1 cellular context compared by ENCODE assay signal in the genomic region with DNA sequence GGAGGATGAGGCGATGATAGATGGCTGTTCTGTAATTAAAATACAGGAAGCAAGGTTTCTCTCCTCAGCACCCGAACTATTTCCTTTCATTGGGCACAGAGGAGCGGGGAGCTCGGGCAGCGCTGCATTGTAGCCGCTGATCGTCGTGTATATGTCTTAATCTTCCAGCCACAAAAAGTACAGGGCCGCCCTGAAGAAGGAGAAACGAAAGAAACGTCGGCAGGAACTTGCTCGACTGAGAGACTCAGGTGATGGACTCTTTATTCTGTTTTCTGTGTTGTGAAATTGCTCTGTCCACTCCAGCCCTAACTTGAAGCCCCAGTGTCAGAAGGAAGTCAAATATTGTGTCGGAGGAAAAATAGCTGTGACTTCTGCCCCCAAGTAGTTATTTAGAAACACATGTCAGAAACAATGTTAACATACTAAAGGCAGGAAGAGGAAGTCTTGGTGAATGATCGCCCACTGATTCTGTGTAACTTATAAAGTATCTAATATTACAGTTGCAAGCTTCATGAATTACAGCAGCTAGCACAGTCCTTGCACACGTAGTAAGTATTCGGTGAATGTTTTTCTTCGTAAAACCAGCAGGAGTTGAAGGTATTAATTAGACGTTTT.
TF ChIP-seq lines count a peak whose summit lies in the region.

No MANE protein-coding gene starts in this region.

TF ChIP-seq in HEK293, 187 proteins besides CTCF, POLR2A, EP300 and RAD21 (continued from another document):
- TF ChIP-seq, protein P1, sequence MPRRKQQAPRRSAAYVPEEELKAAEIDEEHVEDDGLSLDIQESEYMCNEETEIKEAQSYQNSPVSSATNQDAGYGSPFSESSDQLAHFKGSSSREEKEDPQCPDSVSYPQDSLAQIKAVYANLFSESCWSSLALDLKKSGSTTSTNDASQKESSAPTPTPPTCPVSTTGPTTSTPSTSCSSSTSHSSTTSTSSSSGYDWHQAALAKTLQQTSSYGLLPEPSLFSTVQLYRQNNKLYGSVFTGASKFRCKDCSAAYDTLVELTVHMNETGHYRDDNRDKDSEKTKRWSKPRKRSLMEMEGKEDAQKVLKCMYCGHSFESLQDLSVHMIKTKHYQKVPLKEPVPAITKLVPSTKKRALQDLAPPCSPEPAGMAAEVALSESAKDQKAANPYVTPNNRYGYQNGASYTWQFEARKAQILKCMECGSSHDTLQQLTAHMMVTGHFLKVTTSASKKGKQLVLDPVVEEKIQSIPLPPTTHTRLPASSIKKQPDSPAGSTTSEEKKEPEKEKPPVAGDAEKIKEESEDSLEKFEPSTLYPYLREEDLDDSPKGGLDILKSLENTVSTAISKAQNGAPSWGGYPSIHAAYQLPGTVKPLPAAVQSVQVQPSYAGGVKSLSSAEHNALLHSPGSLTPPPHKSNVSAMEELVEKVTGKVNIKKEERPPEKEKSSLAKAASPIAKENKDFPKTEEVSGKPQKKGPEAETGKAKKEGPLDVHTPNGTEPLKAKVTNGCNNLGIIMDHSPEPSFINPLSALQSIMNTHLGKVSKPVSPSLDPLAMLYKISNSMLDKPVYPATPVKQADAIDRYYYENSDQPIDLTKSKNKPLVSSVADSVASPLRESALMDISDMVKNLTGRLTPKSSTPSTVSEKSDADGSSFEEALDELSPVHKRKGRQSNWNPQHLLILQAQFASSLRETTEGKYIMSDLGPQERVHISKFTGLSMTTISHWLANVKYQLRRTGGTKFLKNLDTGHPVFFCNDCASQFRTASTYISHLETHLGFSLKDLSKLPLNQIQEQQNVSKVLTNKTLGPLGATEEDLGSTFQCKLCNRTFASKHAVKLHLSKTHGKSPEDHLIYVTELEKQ (tag by site-specific recombination; IDR thresholded peaks at IDR 0.05; ENCODE audit: borderline replicate concordance): no peak
- TF ChIP-seq SCRT1 (tag by site-specific recombination; IDR thresholded peaks at IDR 0.05; ENCODE audit: borderline replicate concordance) (no peak), ZBTB8A (tag by site-specific recombination; IDR thresholded peaks at IDR 0.05) (peak; percentile 3; the same call in 1 of the 2 replicates), ZNF677 (tag by site-specific recombination; IDR thresholded peaks at IDR 0.05) (no peak), ZNF501 (tag by site-specific recombination; IDR thresholded peaks at IDR 0.05) (0 out of 2 replicates have a peak, but pooled peaks have one; percentile 0), RBAK (tag by site-specific recombination; IDR thresholded peaks at IDR 0.05) (no peak), ZSCAN30 (tag by site-specific recombination; IDR thresholded peaks at IDR 0.05) (no peak), GFI1B (tag by site-specific recombination; IDR thresholded peaks at IDR 0.05) (no peak), SP2 (tag by site-specific recombination; IDR thresholded peaks at IDR 0.05) (no peak), ZFP69B (tag by site-specific recombination; IDR thresholded peaks at IDR 0.05) (no peak), ZNF561 (tag by site-specific recombination; IDR thresholded peaks at IDR 0.05; ENCODE audit: borderline replicate concordance) (no peak), ZNF23 (tag by site-specific recombination; IDR thresholded peaks at IDR 0.05; ENCODE audit: borderline replicate concordance) (no peak), ZNF335 (tag by site-specific recombination; conservative IDR thresholded peaks at IDR 0.05) (no peak), ZNF544 (tag by site-specific recombination; IDR thresholded peaks at IDR 0.05) (no peak), HOXA7 (CRISPR knock-in tag; IDR thresholded peaks at IDR 0.05; ENCODE audit: borderline replicate concordance) (no peak), KLF9 (tag by site-specific recombination; IDR thresholded peaks at IDR 0.05; ENCODE audit: low read depth) (no peak), ZNF394 (tag by site-specific recombination; IDR thresholded peaks at IDR 0.05; ENCODE audit: borderline replicate concordance) (0 out of 2 replicates have a peak, but pooled peaks have one; percentile 3), ZIC2 (tag by site-specific recombination; IDR thresholded peaks at IDR 0.05) (no peak), ZBTB48 (tag by site-specific recombination; IDR thresholded peaks at IDR 0.05) (no peak), ZNF114 (tag by site-specific recombination; IDR thresholded peaks at IDR 0.05) (no peak), ZBTB21 (tag by site-specific recombination; IDR thresholded peaks at IDR 0.05) (no peak), ZNF404 (tag by site-specific recombination; IDR thresholded peaks at IDR 0.05) (no peak), ZXDB (tag by site-specific recombination; IDR thresholded peaks at IDR 0.05) (0 out of 2 replicates have a peak, but pooled peaks have one; percentile 13)
- TF ChIP-seq, protein P2, sequence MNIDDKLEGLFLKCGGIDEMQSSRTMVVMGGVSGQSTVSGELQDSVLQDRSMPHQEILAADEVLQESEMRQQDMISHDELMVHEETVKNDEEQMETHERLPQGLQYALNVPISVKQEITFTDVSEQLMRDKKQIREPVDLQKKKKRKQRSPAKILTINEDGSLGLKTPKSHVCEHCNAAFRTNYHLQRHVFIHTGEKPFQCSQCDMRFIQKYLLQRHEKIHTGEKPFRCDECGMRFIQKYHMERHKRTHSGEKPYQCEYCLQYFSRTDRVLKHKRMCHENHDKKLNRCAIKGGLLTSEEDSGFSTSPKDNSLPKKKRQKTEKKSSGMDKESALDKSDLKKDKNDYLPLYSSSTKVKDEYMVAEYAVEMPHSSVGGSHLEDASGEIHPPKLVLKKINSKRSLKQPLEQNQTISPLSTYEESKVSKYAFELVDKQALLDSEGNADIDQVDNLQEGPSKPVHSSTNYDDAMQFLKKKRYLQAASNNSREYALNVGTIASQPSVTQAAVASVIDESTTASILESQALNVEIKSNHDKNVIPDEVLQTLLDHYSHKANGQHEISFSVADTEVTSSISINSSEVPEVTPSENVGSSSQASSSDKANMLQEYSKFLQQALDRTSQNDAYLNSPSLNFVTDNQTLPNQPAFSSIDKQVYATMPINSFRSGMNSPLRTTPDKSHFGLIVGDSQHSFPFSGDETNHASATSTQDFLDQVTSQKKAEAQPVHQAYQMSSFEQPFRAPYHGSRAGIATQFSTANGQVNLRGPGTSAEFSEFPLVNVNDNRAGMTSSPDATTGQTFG (tag by site-specific recombination; IDR thresholded peaks at IDR 0.05; ENCODE audit: borderline replicate concordance): no peak
- TF ChIP-seq, protein P3, sequence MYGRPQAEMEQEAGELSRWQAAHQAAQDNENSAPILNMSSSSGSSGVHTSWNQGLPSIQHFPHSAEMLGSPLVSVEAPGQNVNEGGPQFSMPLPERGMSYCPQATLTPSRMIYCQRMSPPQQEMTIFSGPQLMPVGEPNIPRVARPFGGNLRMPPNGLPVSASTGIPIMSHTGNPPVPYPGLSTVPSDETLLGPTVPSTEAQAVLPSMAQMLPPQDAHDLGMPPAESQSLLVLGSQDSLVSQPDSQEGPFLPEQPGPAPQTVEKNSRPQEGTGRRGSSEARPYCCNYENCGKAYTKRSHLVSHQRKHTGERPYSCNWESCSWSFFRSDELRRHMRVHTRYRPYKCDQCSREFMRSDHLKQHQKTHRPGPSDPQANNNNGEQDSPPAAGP (tag by site-specific recombination; IDR thresholded peaks at IDR 0.05): no peak
- TF ChIP-seq, protein P4, sequence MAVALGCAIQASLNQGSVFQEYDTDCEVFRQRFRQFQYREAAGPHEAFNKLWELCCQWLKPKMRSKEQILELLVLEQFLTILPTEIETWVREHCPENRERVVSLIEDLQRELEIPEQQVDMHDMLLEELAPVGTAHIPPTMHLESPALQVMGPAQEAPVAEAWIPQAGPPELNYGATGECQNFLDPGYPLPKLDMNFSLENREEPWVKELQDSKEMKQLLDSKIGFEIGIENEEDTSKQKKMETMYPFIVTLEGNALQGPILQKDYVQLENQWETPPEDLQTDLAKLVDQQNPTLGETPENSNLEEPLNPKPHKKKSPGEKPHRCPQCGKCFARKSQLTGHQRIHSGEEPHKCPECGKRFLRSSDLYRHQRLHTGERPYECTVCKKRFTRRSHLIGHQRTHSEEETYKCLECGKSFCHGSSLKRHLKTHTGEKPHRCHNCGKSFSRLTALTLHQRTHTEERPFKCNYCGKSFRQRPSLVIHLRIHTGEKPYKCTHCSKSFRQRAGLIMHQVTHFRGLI (tag by site-specific recombination; IDR thresholded peaks at IDR 0.05): no peak
- TF ChIP-seq, protein P5, sequence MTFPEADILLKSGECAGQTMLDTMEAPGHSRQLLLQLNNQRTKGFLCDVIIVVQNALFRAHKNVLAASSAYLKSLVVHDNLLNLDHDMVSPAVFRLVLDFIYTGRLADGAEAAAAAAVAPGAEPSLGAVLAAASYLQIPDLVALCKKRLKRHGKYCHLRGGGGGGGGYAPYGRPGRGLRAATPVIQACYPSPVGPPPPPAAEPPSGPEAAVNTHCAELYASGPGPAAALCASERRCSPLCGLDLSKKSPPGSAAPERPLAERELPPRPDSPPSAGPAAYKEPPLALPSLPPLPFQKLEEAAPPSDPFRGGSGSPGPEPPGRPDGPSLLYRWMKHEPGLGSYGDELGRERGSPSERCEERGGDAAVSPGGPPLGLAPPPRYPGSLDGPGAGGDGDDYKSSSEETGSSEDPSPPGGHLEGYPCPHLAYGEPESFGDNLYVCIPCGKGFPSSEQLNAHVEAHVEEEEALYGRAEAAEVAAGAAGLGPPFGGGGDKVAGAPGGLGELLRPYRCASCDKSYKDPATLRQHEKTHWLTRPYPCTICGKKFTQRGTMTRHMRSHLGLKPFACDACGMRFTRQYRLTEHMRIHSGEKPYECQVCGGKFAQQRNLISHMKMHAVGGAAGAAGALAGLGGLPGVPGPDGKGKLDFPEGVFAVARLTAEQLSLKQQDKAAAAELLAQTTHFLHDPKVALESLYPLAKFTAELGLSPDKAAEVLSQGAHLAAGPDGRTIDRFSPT (tag by site-specific recombination; IDR thresholded peaks at IDR 0.05): no peak
- TF ChIP-seq, protein P6, sequence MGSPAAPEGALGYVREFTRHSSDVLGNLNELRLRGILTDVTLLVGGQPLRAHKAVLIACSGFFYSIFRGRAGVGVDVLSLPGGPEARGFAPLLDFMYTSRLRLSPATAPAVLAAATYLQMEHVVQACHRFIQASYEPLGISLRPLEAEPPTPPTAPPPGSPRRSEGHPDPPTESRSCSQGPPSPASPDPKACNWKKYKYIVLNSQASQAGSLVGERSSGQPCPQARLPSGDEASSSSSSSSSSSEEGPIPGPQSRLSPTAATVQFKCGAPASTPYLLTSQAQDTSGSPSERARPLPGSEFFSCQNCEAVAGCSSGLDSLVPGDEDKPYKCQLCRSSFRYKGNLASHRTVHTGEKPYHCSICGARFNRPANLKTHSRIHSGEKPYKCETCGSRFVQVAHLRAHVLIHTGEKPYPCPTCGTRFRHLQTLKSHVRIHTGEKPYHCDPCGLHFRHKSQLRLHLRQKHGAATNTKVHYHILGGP (tag by site-specific recombination; IDR thresholded peaks at IDR 0.05): no peak
- TF ChIP-seq, protein P7, sequence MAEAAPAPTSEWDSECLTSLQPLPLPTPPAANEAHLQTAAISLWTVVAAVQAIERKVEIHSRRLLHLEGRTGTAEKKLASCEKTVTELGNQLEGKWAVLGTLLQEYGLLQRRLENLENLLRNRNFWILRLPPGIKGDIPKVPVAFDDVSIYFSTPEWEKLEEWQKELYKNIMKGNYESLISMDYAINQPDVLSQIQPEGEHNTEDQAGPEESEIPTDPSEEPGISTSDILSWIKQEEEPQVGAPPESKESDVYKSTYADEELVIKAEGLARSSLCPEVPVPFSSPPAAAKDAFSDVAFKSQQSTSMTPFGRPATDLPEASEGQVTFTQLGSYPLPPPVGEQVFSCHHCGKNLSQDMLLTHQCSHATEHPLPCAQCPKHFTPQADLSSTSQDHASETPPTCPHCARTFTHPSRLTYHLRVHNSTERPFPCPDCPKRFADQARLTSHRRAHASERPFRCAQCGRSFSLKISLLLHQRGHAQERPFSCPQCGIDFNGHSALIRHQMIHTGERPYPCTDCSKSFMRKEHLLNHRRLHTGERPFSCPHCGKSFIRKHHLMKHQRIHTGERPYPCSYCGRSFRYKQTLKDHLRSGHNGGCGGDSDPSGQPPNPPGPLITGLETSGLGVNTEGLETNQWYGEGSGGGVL (tag by site-specific recombination; IDR thresholded peaks at IDR 0.05): no peak
- TF ChIP-seq, protein P8, sequence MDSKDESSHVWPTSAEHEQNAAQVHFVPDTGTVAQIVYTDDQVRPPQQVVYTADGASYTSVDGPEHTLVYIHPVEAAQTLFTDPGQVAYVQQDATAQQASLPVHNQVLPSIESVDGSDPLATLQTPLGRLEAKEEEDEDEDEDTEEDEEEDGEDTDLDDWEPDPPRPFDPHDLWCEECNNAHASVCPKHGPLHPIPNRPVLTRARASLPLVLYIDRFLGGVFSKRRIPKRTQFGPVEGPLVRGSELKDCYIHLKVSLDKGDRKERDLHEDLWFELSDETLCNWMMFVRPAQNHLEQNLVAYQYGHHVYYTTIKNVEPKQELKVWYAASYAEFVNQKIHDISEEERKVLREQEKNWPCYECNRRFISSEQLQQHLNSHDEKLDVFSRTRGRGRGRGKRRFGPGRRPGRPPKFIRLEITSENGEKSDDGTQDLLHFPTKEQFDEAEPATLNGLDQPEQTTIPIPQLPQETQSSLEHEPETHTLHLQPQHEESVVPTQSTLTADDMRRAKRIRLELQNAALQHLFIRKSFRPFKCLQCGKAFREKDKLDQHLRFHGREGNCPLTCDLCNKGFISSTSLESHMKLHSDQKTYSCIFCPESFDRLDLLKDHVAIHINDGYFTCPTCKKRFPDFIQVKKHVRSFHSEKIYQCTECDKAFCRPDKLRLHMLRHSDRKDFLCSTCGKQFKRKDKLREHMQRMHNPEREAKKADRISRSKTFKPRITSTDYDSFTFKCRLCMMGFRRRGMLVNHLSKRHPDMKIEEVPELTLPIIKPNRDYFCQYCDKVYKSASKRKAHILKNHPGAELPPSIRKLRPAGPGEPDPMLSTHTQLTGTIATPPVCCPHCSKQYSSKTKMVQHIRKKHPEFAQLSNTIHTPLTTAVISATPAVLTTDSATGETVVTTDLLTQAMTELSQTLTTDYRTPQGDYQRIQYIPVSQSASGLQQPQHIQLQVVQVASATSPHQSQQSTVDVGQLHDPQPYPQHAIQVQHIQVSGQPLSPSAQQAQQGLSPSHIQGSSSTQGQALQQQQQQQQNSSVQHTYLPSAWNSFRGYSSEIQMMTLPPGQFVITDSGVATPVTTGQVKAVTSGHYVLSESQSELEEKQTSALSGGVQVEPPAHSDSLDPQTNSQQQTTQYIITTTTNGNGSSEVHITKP (tag by site-specific recombination; IDR thresholded peaks at IDR 0.05): no peak
